1 cellular context compared by ENCODE assay signal in the genomic region with DNA sequence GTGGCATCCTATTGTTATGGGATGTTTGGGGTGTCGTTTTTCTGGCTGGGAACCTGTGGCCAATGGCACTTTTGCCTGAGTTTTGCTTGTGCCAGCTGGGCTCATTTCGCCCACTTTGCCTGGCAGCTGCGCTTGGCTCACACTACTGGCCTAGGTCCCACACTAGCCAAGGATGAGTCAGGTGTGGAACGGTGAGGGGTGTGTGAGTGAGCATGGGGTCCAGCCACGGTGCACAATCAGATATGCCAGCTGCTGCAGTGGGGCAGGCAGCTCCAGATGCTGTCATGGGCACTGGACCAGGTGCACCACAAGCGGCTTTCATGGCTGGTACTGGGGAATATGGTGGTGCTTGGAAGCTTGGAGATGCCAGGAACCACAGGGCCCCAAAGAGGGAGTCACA.
TF ChIP-seq lines count a peak whose summit lies in the region.

No MANE protein-coding gene starts in this region.

TF ChIP-seq in H1, 55 proteins besides CTCF, POLR2A, EP300 and RAD21:
- TF ChIP-seq POU5F1 (IDR thresholded peaks at IDR 0.05; ENCODE audit: low read depth, low read length) (no peak), MAX (IDR thresholded peaks at IDR 0.05) (no peak), POLR2AphosphoS5 (IDR thresholded peaks at IDR 0.05; ENCODE audit: low read depth, low read length) (no peak), TEAD4 (IDR thresholded peaks at IDR 0.05; ENCODE audit: low read depth, low read length) (no peak), MAFK (IDR thresholded peaks at IDR 0.05; ENCODE audit: low read depth, low read length) (no peak), BCL11A (IDR thresholded peaks at IDR 0.05; ENCODE audit: low read depth in 2 of 2, low read length in 2 of 2) (no peak), CHD1 (IDR thresholded peaks at IDR 0.05; ENCODE audit: low read depth, low read length) (no peak), YY1 (IDR thresholded peaks at IDR 0.05; ENCODE audit: low read depth, low read length) (no peak), SRF (IDR thresholded peaks at IDR 0.05; ENCODE audit: low read depth, low read length) (no peak), FOSL1 (IDR thresholded peaks at IDR 0.05; ENCODE audit: insufficient read depth, low read depth, low read length) (no peak), HDAC6 (IDR thresholded peaks at IDR 0.05; ENCODE audit: low read depth, low read length) (no peak), JUN (IDR thresholded peaks at IDR 0.05; ENCODE audit: low read depth, low read length) (no peak), NANOG (IDR thresholded peaks at IDR 0.05; ENCODE audit: insufficient read depth, low read depth, low read length, poor library complexity, severe bottlenecking) (no peak)
- TF ChIP-seq, protein P1, sequence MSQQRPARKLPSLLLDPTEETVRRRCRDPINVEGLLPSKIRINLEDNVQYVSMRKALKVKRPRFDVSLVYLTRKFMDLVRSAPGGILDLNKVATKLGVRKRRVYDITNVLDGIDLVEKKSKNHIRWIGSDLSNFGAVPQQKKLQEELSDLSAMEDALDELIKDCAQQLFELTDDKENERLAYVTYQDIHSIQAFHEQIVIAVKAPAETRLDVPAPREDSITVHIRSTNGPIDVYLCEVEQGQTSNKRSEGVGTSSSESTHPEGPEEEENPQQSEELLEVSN (IDR thresholded peaks at IDR 0.05) = no peak
